ENCODE assay signal across 23 cellular contexts in the genomic region with DNA sequence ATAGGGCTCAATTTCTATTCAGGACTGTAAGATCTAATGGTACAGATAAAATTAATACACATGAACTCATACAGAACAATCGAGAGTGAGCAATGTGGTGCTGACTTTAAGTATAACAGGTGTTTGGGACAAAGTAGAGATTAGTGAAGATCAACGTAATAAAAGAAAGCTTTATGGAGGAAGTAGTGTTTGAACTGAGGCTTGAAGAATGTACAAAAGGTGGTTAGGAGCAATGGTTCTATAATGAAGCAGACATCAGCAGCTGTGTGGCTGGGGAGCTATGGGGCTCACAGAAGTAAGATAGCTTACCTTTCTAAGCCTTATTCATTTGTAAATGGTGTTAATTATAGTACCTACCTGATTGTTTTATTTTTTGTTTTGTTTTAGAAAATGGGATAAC.
"Had no signal": no experiment of that assay in that cellular context is flagged by ENCODE, and none has a peak within 500 bp of the region (broad histone marks: within the 10 kb centered on the region; RNA-seq: fewer than 3 reads in every experiment).

No MANE protein-coding gene starts in this region.

- DNase-seq: cortex of kidney; effector memory CD4-positive, alpha-beta T cell; esophagus squamous epithelium; foreskin keratinocyte; head of caudate nucleus; kidney; left cardiac atrium; left ventricle myocardium superior; midbrain; naive thymus-derived CD4-positive, alpha-beta T cell; nephron progenitor cell; psoas muscle; retina; right lobe of liver; stimulated activated CD4-positive, alpha-beta T cell treated with anti-CD3 and anti-CD28 coated beads, Interleukin-2, amount 100 ng/mL, for 24 hours; stimulated activated naive CD4-positive, alpha-beta T cell treated with Interleukin-2 at 50 U/mL for 16 hours; upper lobe of left lung; uterus had no signal

- H3K27me3 ChIP-seq: foreskin keratinocyte, hepatocyte, neutrophil, right lobe of liver, upper lobe of left lung, uterus had no signal

- H3K4me1 Mint-ChIP-seq: nephron progenitor cell had no signal

- H3K27ac Mint-ChIP-seq: naive thymus-derived CD4-positive, alpha-beta T cell; nephron progenitor cell had no signal

- H3K4me1 ChIP-seq: esophagus squamous epithelium, foreskin keratinocyte, psoas muscle, right lobe of liver, upper lobe of left lung, uterus had no signal

- H3K4me3 ChIP-seq: esophagus squamous epithelium, hepatocyte, lung, psoas muscle, right lobe of liver, upper lobe of left lung, uterus had no signal

- H3K27ac ChIP-seq: epithelial cell of prostate, esophagus squamous epithelium, foreskin keratinocyte, hepatocyte, neutrophil, psoas muscle, right lobe of liver, upper lobe of left lung, uterus had no signal

- H3K36me3 ChIP-seq: esophagus squamous epithelium, neutrophil, right lobe of liver, upper lobe of left lung, uterus had no signal

- H3K9me3 ChIP-seq: esophagus squamous epithelium, neutrophil, psoas muscle, right lobe of liver, uterus had no signal

- ATAC-seq: foreskin keratinocyte; left cardiac atrium; left ventricle myocardium superior; naive thymus-derived CD4-positive, alpha-beta T cell; psoas muscle; right lobe of liver had no signal

- H3K4me3 Mint-ChIP-seq: nephron progenitor cell had no signal

- FAIRE-seq: endometrium, kidney had no signal

- H3K36me3 Mint-ChIP-seq: naive thymus-derived CD4-positive, alpha-beta T cell had no signal
